In genomic region chr7:155815332-155816191, GRCh38 we compare ENCODE assay signal across 8 cellular contexts. TPM values are rescaled to one million over a fixed set of nuclear protein-coding genes. Genes with fewer than 3 reads are reported as not detected.
A peak's percentile ranks its signal among the peaks of the same experiment; 100 is the strongest.
DNase-seq lines count a peak whose midpoint lies in the region; ATAC-seq lines count a peak whose summit lies in the region.

No MANE protein-coding gene starts in this region.

- H3K4me3 ChIP-seq in BLaER1 treated with 17β-estradiol and CSF1 and Interleukin-3, amounts not matched to agents 10 nM and 100 nM, result no peak overlapping the region

- peaks cover 0 to 47% (median 29%) of the 10 kb centered on the region in 11 experiments; a peak in 15 of 22 replicates for H4K20me1 ChIP-seq in BLaER1 treated with 17β-estradiol and CSF1 and Interleukin-3, amounts not matched to agents 10 nM and 100 nM

- peak; percentile 87 for ATAC-seq in GM18861 (IDR thresholded peaks at IDR 0.05; ENCODE audit: unreplicated experiment)
- peak; percentile 63 for ATAC-seq in HG03045 (IDR thresholded peaks at IDR 0.05; ENCODE audit: unreplicated experiment)

- H3K27ac ChIP-seq in BLaER1 treated with 17β-estradiol and CSF1 and Interleukin-3, amounts not matched to agents 10 nM and 100 nM, result no peak overlapping the region

- no peak overlapping the region for H3K4me3 Mint-ChIP-seq in activated naive CD4-positive, alpha-beta T cell treated with anti-CD3 and anti-CD28 coated beads for 36 hours

- H3K27ac Mint-ChIP-seq in activated naive CD4-positive, alpha-beta T cell treated with anti-CD3 and anti-CD28 coated beads for 36 hours, result no peak overlapping the region

- no peaks in the 10 kb centered on the region for H3K36me3 Mint-ChIP-seq in activated naive CD4-positive, alpha-beta T cell treated with anti-CD3 and anti-CD28 coated beads for 36 hours (ENCODE audit: low read depth)

- peaks cover 0 to 25% (median 17%) of the 10 kb centered on the region in 10 experiments; a peak in 16 of 20 replicates for H3K4me1 ChIP-seq in BLaER1 treated with 17β-estradiol and CSF1 and Interleukin-3, amounts not matched to agents 10 nM and 100 nM

- peak overlapping the region in 1 of 11 experiments; percentile 27; a peak in 1 of 22 replicates for H3K9ac ChIP-seq in BLaER1 treated with 17β-estradiol and CSF1 and Interleukin-3, amounts not matched to agents 10 nM and 100 nM

- H3K4me2 ChIP-seq in BLaER1 treated with 17β-estradiol and CSF1 and Interleukin-3, amounts not matched to agents 10 nM and 100 nM, result peak overlapping the region; percentile 47 to 86 (median 58)

- peak; percentile 39 for DNase-seq in RPMI7951 (ENCODE audit: low read depth)
- DNase-seq in activated naive CD4-positive, alpha-beta T cell treated with anti-CD3 and anti-CD28 coated beads for 36 hours, result peak; percentile 87
- DNase-seq in hepatic stellate cell (ENCODE audit: low spot score), result peak; percentile 75
- peak; percentile 66 for DNase-seq in stimulated activated CD4-positive, alpha-beta T cell treated with anti-CD3 and anti-CD28 coated beads, Interleukin-4, amount 100 ng/mL, for 24 hours
- DNase-seq in NCI-H1436 (lab: John Stamatoyannopoulos, UW), result no peak

- peaks cover 53 to 84% (median 61%) of the 10 kb centered on the region in 11 experiments for H3K27me3 ChIP-seq in BLaER1 treated with 17β-estradiol and CSF1 and Interleukin-3, amounts not matched to agents 10 nM and 100 nM

- no peaks in the 10 kb centered on the region for H3K36me3 ChIP-seq in BLaER1 treated with 17β-estradiol and CSF1 and Interleukin-3, amounts not matched to agents 10 nM and 100 nM

- H3K27me3 Mint-ChIP-seq in activated naive CD4-positive, alpha-beta T cell treated with anti-CD3 and anti-CD28 coated beads for 36 hours (ENCODE audit: low read depth), result peaks cover 41% of the 10 kb centered on the region

- H3K9me3 ChIP-seq in BLaER1 treated with 17β-estradiol and CSF1 and Interleukin-3, amounts not matched to agents 10 nM and 100 nM (replicated peaks in 1 of 11), result peaks cover 6 to 14% (median 10%) of the 10 kb centered on the region in 11 experiments; a peak in 19 of 22 replicates

- CTCF ChIA-PET in activated naive CD4-positive, alpha-beta T cell treated with anti-CD3 and anti-CD28 coated beads for 36 hours (lab: Charles Lee), result interaction anchor here (1.2 kb wide), 1 partner anchor 18 kb away, joined by 3 read pairs; no protein-coding TSS in a partner anchor

- peaks cover 17% of the 10 kb centered on the region for H3K4me1 Mint-ChIP-seq in activated naive CD4-positive, alpha-beta T cell treated with anti-CD3 and anti-CD28 coated beads for 36 hours (ENCODE audit: low read depth)

- intact Hi-C loops in activated naive CD4-positive, alpha-beta T cell treated with anti-CD3 and anti-CD28 coated beads for 36 hours (cut with micrococcal nuclease), result loop anchor here (1.0 to 10.0 kb wide), 3 partner anchors 329 to 1002 kb away; no protein-coding TSS in a partner anchor

- no peaks in the 10 kb centered on the region for H3K9me3 Mint-ChIP-seq in activated naive CD4-positive, alpha-beta T cell treated with anti-CD3 and anti-CD28 coated beads for 36 hours

RNA-seq across cellular contexts. Expression of gene SHH, which starts 3.3 kb away (rescaled TPM):
- total RNA-seq in RPMI7951 (2014; rRNA removed; shearing (Covaris generic)), result not detected in 2 replicates
- not detected for total RNA-seq in activated naive CD4-positive, alpha-beta T cell treated with anti-CD3 and anti-CD28 coated beads for 36 hours
